Comparison of ENCODE assay signal across 8 cellular contexts in the genomic region with DNA sequence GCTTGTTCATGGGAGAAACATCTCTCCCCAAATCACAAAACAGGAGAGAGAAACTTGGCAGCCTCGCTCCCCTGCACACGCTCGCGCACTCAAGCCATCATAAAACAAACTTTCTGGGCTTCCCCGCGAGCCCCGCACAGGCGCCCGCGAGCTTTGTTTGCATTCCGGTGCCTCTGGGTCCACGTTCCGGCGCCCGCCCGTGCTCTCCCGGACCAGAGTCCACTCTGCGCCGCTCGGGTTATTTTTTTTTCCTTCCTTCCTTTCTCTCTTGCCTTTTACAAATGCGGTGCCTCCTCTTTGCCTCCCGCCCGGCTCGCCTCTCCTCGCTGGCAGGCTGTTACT. TPM values are rescaled to one million over a fixed set of nuclear protein-coding genes. Genes with fewer than 3 reads are reported as not detected.
DNase-seq lines count a peak whose midpoint lies in the region; ATAC-seq and TF ChIP-seq lines count a peak whose summit lies in the region.

No MANE protein-coding gene starts in this region.

- peak overlapping the region; percentile 98 for H2AFZ ChIP-seq in MM.1S (ENCODE audit: low read length)

- H3K9me3 Mint-ChIP-seq in CD14-positive monocyte (peaks cover 0 to 14% (median 7%) of the 10 kb centered on the region in 7 donors), endothelial cell (ENCODE audit: unreplicated experiment) (no peaks in the 10 kb centered on the region), neural crest cell (no peaks in the 10 kb centered on the region)

- ATAC-seq in GM21737 (IDR thresholded peaks at IDR 0.05; ENCODE audit: unreplicated experiment): peak; percentile 26
- ATAC-seq in GM18861 (IDR thresholded peaks at IDR 0.05; ENCODE audit: unreplicated experiment): no peak

- no peaks in the 10 kb centered on the region for H4K20me1 ChIP-seq in MM.1S (ENCODE audit: insufficient read depth, low read length)

- H3K4me1 Mint-ChIP-seq in CD14-positive monocyte: peaks cover 8% of the 10 kb centered on the region
- H3K4me1 Mint-ChIP-seq in endothelial cell (ENCODE audit: unreplicated experiment): peaks cover 31% of the 10 kb centered on the region
- peaks cover 33% of the 10 kb centered on the region for H3K4me1 Mint-ChIP-seq in neural crest cell

- H3K4me2 ChIP-seq in MM.1S (ENCODE audit: low read depth, low read length): peak overlapping the region; percentile 95

- H3K9ac ChIP-seq in MM.1S (ENCODE audit: low read length): peak overlapping the region; percentile 84

- H3K4me3 ChIP-seq in MM.1S (ENCODE audit: low read length): peak overlapping the region; percentile 97

- intact Hi-C loops in CD14-positive monocyte (cut with micrococcal nuclease): no loop called here

- no peak for DNase-seq in CD14-positive monocyte (ENCODE audit: low spot score)
- DNase-seq in MM.1S: no peak
- DNase-seq in endothelial cell (ENCODE audit: low spot score): no peak
- no peak for DNase-seq in neural crest cell (ENCODE audit: low read depth, low spot score)
- no peak for DNase-seq in HuH-7 (ENCODE audit: low spot score)
- DNase-seq in DMS153 (lab: John Stamatoyannopoulos, UW): no peak

- peak overlapping the region; percentile 86 for H3K27ac ChIP-seq in MM.1S (ENCODE audit: low read length)

- TF ChIP-seq CTCF in CD14-positive monocyte (IDR thresholded peaks at IDR 0.05): no peak
- no peak for TF ChIP-seq CTCF in MM.1S (IDR thresholded peaks at IDR 0.05; ENCODE audit: low read length)
- TF ChIP-seq CTCF in endothelial cell (IDR thresholded peaks at IDR 0.05; ENCODE audit: unreplicated experiment): no peak
- no peak for TF ChIP-seq CTCF in neural crest cell (conservative IDR thresholded peaks at IDR 0.05)

- H3K9me2 ChIP-seq in MM.1S (replicated peaks; ENCODE audit: insufficient read depth, low read length): no peaks in the 10 kb centered on the region

- H3K36me3 ChIP-seq in MM.1S (replicated peaks; ENCODE audit: insufficient read depth, low read length): no peaks in the 10 kb centered on the region

- H3K27ac Mint-ChIP-seq in CD14-positive monocyte (no peak overlapping the region), endothelial cell (ENCODE audit: unreplicated experiment) (peak overlapping the region; percentile 67), neural crest cell (ENCODE audit: unreplicated experiment) (peak overlapping the region; percentile 98)

- peaks cover 14% of the 10 kb centered on the region for H3K79me2 ChIP-seq in MM.1S (ENCODE audit: low read length)

- no peaks in the 10 kb centered on the region for H3K27me3 ChIP-seq in MM.1S (replicated peaks; ENCODE audit: insufficient read depth, low read length)

- no peaks in the 10 kb centered on the region for H3K4me1 ChIP-seq in MM.1S (ENCODE audit: low read length)

- H3K4me3 Mint-ChIP-seq in CD14-positive monocyte (peak overlapping the region; percentile 67 to 91), endothelial cell (ENCODE audit: unreplicated experiment) (peak overlapping the region; percentile 97), neural crest cell (peak overlapping the region; percentile 99)

- peaks cover 51 to 66% (median 52%) of the 10 kb centered on the region in 3 donors for H3K27me3 Mint-ChIP-seq in CD14-positive monocyte (ENCODE audit: low read depth in 3 of 3)
- peaks cover 5% of the 10 kb centered on the region for H3K27me3 Mint-ChIP-seq in endothelial cell (ENCODE audit: unreplicated experiment)
- peaks cover 31% of the 10 kb centered on the region for H3K27me3 Mint-ChIP-seq in neural crest cell (ENCODE audit: low read depth)

- H3K9me3 ChIP-seq in MM.1S (replicated peaks; ENCODE audit: insufficient read depth, low read length): no peaks in the 10 kb centered on the region

- H3F3A ChIP-seq in MM.1S (ENCODE audit: insufficient read depth, low read length): peaks cover 4% of the 10 kb centered on the region

- H3K36me3 Mint-ChIP-seq in CD14-positive monocyte (peaks cover 0 to 3% of the 10 kb centered on the region in 2 donors), endothelial cell (ENCODE audit: low read depth, unreplicated experiment) (no peaks in the 10 kb centered on the region), neural crest cell (ENCODE audit: low read depth) (no peaks in the 10 kb centered on the region)

RNA-seq across cellular contexts. Expression of gene MAGI1, which starts 0.4 kb away (rescaled TPM):
- polyA plus RNA-seq in CD14-positive monocyte: not detected
- total RNA-seq in endothelial cell (ENCODE audit: unreplicated experiment): 33.8 TPM
- total RNA-seq in neural crest cell: 47.7 and 49.8 TPM in 2 replicates

Comparison
In these comparisons a context has a peak if more than half of its experiments do, and no peak if none do; other contexts are left out.
1. H3K27ac Mint-ChIP-seq: peak in endothelial cell (single experiment) and neural crest cell (single experiment); none in CD14-positive monocyte (0 of 7).
2. Peak in every context shown above with its lines, with median percentiles within 50 percentile points of each other: H3K4me3 Mint-ChIP-seq.